1 cellular context compared by ENCODE assay signal in genomic region chr2:174763793-174764179, GRCh38.
TF ChIP-seq lines count a peak whose summit lies in the region.

No MANE protein-coding gene starts in this region.

TF ChIP-seq in WTC11, 78 proteins besides CTCF, POLR2A, EP300 and RAD21 (continued from another document):
- TF ChIP-seq HMGXB4 (CRISPR knock-in tag; IDR thresholded peaks at IDR 0.05) (no peak), MYBL2 (CRISPR knock-in tag; IDR thresholded peaks at IDR 0.05) (no peak), ELF4 (CRISPR knock-in tag; IDR thresholded peaks at IDR 0.05; ENCODE audit: low read depth) (no peak), TEAD1 (CRISPR knock-in tag; IDR thresholded peaks at IDR 0.05) (no peak), IRF2 (CRISPR knock-in tag; IDR thresholded peaks at IDR 0.05; ENCODE audit: borderline replicate concordance, low read depth) (no peak), ZNF425 (CRISPR knock-in tag; conservative IDR thresholded peaks at IDR 0.05) (no peak), ARID4B (CRISPR knock-in tag; IDR thresholded peaks at IDR 0.05; ENCODE audit: borderline replicate concordance) (no peak), PRRX2 (CRISPR knock-in tag; IDR thresholded peaks at IDR 0.05) (no peak), ZNF121 (CRISPR knock-in tag; IDR thresholded peaks at IDR 0.05) (no peak), CREB1 (CRISPR knock-in tag; IDR thresholded peaks at IDR 0.05) (no peak), ESRRA (CRISPR knock-in tag; IDR thresholded peaks at IDR 0.05; ENCODE audit: borderline replicate concordance) (no peak), TP53 (CRISPR knock-in tag; IDR thresholded peaks at IDR 0.05) (no peak)
- TF ChIP-seq, protein P1, sequence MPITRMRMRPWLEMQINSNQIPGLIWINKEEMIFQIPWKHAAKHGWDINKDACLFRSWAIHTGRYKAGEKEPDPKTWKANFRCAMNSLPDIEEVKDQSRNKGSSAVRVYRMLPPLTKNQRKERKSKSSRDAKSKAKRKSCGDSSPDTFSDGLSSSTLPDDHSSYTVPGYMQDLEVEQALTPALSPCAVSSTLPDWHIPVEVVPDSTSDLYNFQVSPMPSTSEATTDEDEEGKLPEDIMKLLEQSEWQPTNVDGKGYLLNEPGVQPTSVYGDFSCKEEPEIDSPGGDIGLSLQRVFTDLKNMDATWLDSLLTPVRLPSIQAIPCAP (CRISPR knock-in tag; IDR thresholded peaks at IDR 0.05) = no peak
